In the genomic region with DNA sequence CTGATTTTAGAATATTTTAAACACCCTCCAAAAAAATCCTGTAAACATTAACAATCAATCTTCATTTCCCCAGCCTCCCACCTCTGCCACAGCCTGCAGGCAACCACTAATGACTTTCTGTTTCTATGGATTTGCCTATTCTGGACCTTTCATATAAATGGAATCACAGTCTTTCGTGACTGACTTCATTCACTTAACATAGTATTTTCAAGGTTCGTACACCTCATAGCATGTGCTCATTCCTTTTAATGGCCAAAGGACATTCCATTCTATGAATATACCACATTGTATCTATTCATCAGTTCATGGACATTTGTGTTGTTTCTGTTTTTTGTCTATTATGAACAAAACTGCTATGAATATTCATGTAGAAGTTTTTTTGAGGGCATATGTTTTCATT, we compare ENCODE assay signal across 27 cellular contexts. TPM values are rescaled to one million over a fixed set of nuclear protein-coding genes. Genes with fewer than 3 reads are reported as not detected.
DNase-seq lines count a peak whose midpoint lies in the region; ATAC-seq and TF ChIP-seq lines count a peak whose summit lies in the region.
"Had no signal": no experiment of that assay in that cellular context is flagged by ENCODE, and none has a peak within 500 bp of the region (broad histone marks: within the 10 kb centered on the region; RNA-seq: fewer than 3 reads in every experiment).

No MANE protein-coding gene starts in this region.

- H3K9me3 ChIP-seq in right lobe of liver, result no peaks in the 10 kb centered on the region
- H3K9me3 ChIP-seq: Caco-2 had no signal

- H3K36me3 Mint-ChIP-seq in chondrocyte (ENCODE audit: low read depth) (peaks cover 4% of the 10 kb centered on the region), osteocyte (ENCODE audit: unreplicated experiment) (peaks cover 4% of the 10 kb centered on the region)

- peaks cover 24% of the 10 kb centered on the region for H3K4me1 Mint-ChIP-seq in chondrocyte (ENCODE audit: low read depth)
- peaks cover 18% of the 10 kb centered on the region for H3K4me1 Mint-ChIP-seq in osteocyte (ENCODE audit: unreplicated experiment)
- H3K4me1 Mint-ChIP-seq: CD4-positive, alpha-beta memory T cell; H9 had no signal

- H3K36me3 ChIP-seq in right lobe of liver, result no peaks in the 10 kb centered on the region

- no peaks in the 10 kb centered on the region for H3K27me3 ChIP-seq in right lobe of liver

- no peaks in the 10 kb centered on the region for H3K4me1 ChIP-seq in right lobe of liver
- H3K4me1 ChIP-seq: A549, Caco-2 had no signal

- no peak for TF ChIP-seq POLR2A in right lobe of liver (IDR thresholded peaks at IDR 0.05)

- H3K9me3 Mint-ChIP-seq in chondrocyte (ENCODE audit: low read depth), result peaks cover 9% of the 10 kb centered on the region
- H3K9me3 Mint-ChIP-seq in osteocyte (ENCODE audit: unreplicated experiment), result peaks cover 11% of the 10 kb centered on the region

- no peaks in the 10 kb centered on the region for H3K27me3 Mint-ChIP-seq in chondrocyte (ENCODE audit: low read depth)
- no peaks in the 10 kb centered on the region for H3K27me3 Mint-ChIP-seq in osteocyte (ENCODE audit: unreplicated experiment)
- H3K27me3 Mint-ChIP-seq: CD4-positive, alpha-beta memory T cell had no signal

- no peak for TF ChIP-seq CTCF in chondrocyte (IDR thresholded peaks at IDR 0.05)
- TF ChIP-seq CTCF in osteocyte (IDR thresholded peaks at IDR 0.05), result no peak
- TF ChIP-seq CTCF in right lobe of liver (IDR thresholded peaks at IDR 0.05), result no peak

- H3K27ac ChIP-seq in right lobe of liver, result no peak overlapping the region
- H3K27ac ChIP-seq: A549, GM23248, HL-60, RWPE1 had no signal

- intact Hi-C loops in right lobe of liver (cut with DNase I), result no loop called here

- H3K4me3 Mint-ChIP-seq in chondrocyte (ENCODE audit: unreplicated experiment) (no peak overlapping the region), osteocyte (ENCODE audit: unreplicated experiment) (no peak overlapping the region)
- H3K4me3 Mint-ChIP-seq: CD4-positive, alpha-beta memory T cell; H9 had no signal

- no peak overlapping the region for H3K4me3 ChIP-seq in right lobe of liver
- H3K4me3 ChIP-seq: A549, GM23248 had no signal

- DNase-seq in EL, result peak; percentile 4
- peak; percentile 7 for DNase-seq in M059J (ENCODE audit: low read depth)
- DNase-seq in chondrocyte (ENCODE audit: low spot score), result no peak
- no peak for DNase-seq in osteocyte (ENCODE audit: extremely low spot score, unreplicated experiment)
- no peak for DNase-seq in AG20443 (ENCODE audit: low spot score)
- DNase-seq in right lobe of liver, result no peak
- DNase-seq in islet precursor cell, result no peak
- DNase-seq: C1 segment of cervical spinal cord; Caco-2; CD4-positive, alpha-beta memory T cell; DMS 273 treated with DMSO at 0.1 percent for 48 hours; DMS79; GM23248; H9; NCI-H1092 treated with DMSO at 0.1 percent for 48 hours; NCI-H1436; NCI-H187; NCI-H2081 treated with DMSO at 0.1 percent for 48 hours; NCI-H2171; NCI-H226; NCI-H510A; NCI-H69; SHP77 had no signal

- no peak for ATAC-seq in right lobe of liver
- ATAC-seq in GM19467 (IDR thresholded peaks at IDR 0.05; ENCODE audit: unreplicated experiment), result no peak
- ATAC-seq: A549 had no signal

- WGBS in right lobe of liver (ENCODE audit: insufficient coverage, low coverage, low lambda C conversion rate, missing lambda C conversion rate), result 90% methylated on average over 2 of the region's 2 CpGs

- H3K27ac Mint-ChIP-seq in chondrocyte (ENCODE audit: unreplicated experiment) (peak overlapping the region; percentile 67), osteocyte (ENCODE audit: unreplicated experiment) (peak overlapping the region; percentile 12)
- H3K27ac Mint-ChIP-seq: CD4-positive, alpha-beta memory T cell; H9 had no signal

RNA-seq across cellular contexts. Expression of a gene that starts 48.5 kb away (rescaled TPM):
- not detected in 2 replicates for total RNA-seq in M059J (2014; rRNA removed; shearing (Covaris generic))
- total RNA-seq in chondrocyte (not detected in 3 replicates), osteocyte (not detected in 2 replicates), right lobe of liver (10 to 100 TPM; 15.1 to 40.6 (median 32.7) TPM)
- total RNA-seq: Caco-2; CD4-positive, alpha-beta memory T cell; GM23248; H9 had no signal

Comparison
In these comparisons a context has a peak if more than half of its experiments do, and no peak if none do; other contexts are left out.
1. DNase-seq: peak in EL (single experiment) and M059J (single experiment); none in chondrocyte (single experiment), osteocyte (single experiment), AG20443 (single experiment), right lobe of liver (0 of 3) and islet precursor cell (single experiment).
2. RNA of a gene that starts 48.5 kb away (total RNA-seq): 15.1 to 40.6 TPM in right lobe of liver; not detected in M059J, not detected in chondrocyte and not detected in osteocyte; every median in the first group is over 10 times any median in the second.